In the genomic region with DNA sequence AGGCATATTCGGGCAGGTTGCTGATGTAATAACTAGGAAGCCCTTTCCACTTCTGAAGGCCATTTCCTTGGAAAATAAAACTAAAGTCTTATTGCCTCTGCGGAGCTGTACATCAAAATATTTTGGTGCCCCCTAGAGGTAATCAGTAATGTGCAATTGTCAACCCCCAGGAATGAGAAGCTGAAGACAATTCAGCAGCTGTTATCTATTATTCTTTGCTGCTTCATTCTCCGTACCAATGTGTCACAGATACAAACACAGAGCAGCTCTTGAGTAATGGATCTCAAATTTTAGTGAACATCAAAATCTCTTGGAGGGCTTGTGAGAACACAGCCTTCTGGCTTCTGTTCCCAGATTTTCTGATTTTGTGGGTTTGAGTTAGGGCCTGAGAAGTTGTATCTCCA, we compare ENCODE assay signal across 8 cellular contexts. TPM values are rescaled to one million over a fixed set of nuclear protein-coding genes. Genes with fewer than 3 reads are reported as not detected.
DNase-seq lines count a peak whose midpoint lies in the region; ATAC-seq, FAIRE-seq and TF ChIP-seq lines count a peak whose summit lies in the region.

No MANE protein-coding gene starts in this region.

- H4K20me1 ChIP-seq in keratinocyte (ENCODE audit: control insufficient read depth, extremely low read depth, insufficient read depth, low read length) = no peaks in the 10 kb centered on the region

- H3K9ac ChIP-seq in adipocyte (ENCODE audit: low read length) = peak overlapping the region; percentile 19
- H3K9ac ChIP-seq in keratinocyte (ENCODE audit: control insufficient read depth, extremely low read depth, insufficient read depth, low read length) = no peak overlapping the region

- no peak for ATAC-seq in GM19023 (IDR thresholded peaks at IDR 0.05; ENCODE audit: unreplicated experiment)

- peak; percentile 79 for FAIRE-seq in keratinocyte (lab: Jason Lieb, UNC)

- H3K4me3 ChIP-seq in adipocyte (ENCODE audit: low read length) (no peak overlapping the region), keratinocyte (ENCODE audit: control insufficient read depth in 2 of 3, extremely low read depth in 1 of 3, insufficient read depth in 2 of 3, low read depth in 1 of 3, low read length in 3 of 3) (no peak overlapping the region), vagina (no peak overlapping the region)

- peaks cover 12% of the 10 kb centered on the region for H3K79me2 ChIP-seq in keratinocyte (ENCODE audit: control insufficient read depth, insufficient read depth, low read length)

- dilution Hi-C loops in keratinocyte (cut with MboI; ENCODE audit: extremely low pct_ligation_motif_present, low sequenced_read_pairs) = no loop called here

- H3K4me1 ChIP-seq in adipocyte (ENCODE audit: control insufficient read depth, insufficient read depth, low read length) = peaks cover 3% of the 10 kb centered on the region
- H3K4me1 ChIP-seq in keratinocyte (ENCODE audit: control insufficient read depth, extremely low read depth, insufficient read depth, low read length) = peaks cover 8% of the 10 kb centered on the region
- H3K4me1 ChIP-seq in vagina = peaks cover 10% of the 10 kb centered on the region

- no peak overlapping the region for H2AFZ ChIP-seq in keratinocyte (ENCODE audit: control insufficient read depth, low read length)

- H3K27me3 ChIP-seq in adipocyte (replicated peaks; ENCODE audit: control insufficient read depth, insufficient read depth, low read length) = no peaks in the 10 kb centered on the region
- no peaks in the 10 kb centered on the region for H3K27me3 ChIP-seq in keratinocyte (ENCODE audit: control insufficient read depth, extremely low read depth, insufficient read depth, low read length)
- no peaks in the 10 kb centered on the region for H3K27me3 ChIP-seq in vagina

- TF ChIP-seq CTCF in GM12874 (IDR thresholded peaks at IDR 0.05; ENCODE audit: insufficient read depth, low read depth, low read length) (peak; percentile 36; the same call in 1 of the 2 replicates), keratinocyte (optimal IDR thresholded peaks at IDR 0.05 in 1 of 3, IDR thresholded peaks at IDR 0.05 in 1 of 3, conservative IDR thresholded peaks at IDR 0.05 in 1 of 3; ENCODE audit: extremely low read depth in 1 of 3, insufficient read depth in 2 of 3, low read length in 3 of 3) (peak; percentile 45 to 56 (median 52)), vagina (IDR thresholded peaks at IDR 0.05) (peak; percentile 30 to 47 (median 41))

- H3K4me2 ChIP-seq in keratinocyte (ENCODE audit: control insufficient read depth, extremely low read depth, insufficient read depth, low read depth, low read length) = peak overlapping the region; percentile 7

- DNase-seq in A172 (ENCODE audit: low spot score) (peak; percentile 68), NCI-H2081 (lab: John Stamatoyannopoulos, UW) (peak; percentile 70 to 80), adipocyte (ENCODE audit: low read depth) (peak; percentile 94), keratinocyte (ENCODE audit: low read depth, low spot score) (no peak), vagina (ENCODE audit: extremely low spot score in 2 of 2) (no peak), GDM1 (lab: John Stamatoyannopoulos, UW) (no peak)

- no peaks in the 10 kb centered on the region for H3K9me3 ChIP-seq in adipocyte (ENCODE audit: control insufficient read depth, low read length)
- no peaks in the 10 kb centered on the region for H3K9me3 ChIP-seq in keratinocyte (ENCODE audit: control insufficient read depth, low read depth, low read length)
- no peaks in the 10 kb centered on the region for H3K9me3 ChIP-seq in vagina

- no peaks in the 10 kb centered on the region for H3K9me1 ChIP-seq in keratinocyte (ENCODE audit: control insufficient read depth, extremely low read depth, insufficient read depth, low read length)

- intact Hi-C loops in vagina (cut with DNase I) = no loop called here

- H3K36me3 ChIP-seq in adipocyte (ENCODE audit: control insufficient read depth, insufficient read depth, low read length, severe bottlenecking) (no peaks in the 10 kb centered on the region), keratinocyte (ENCODE audit: control insufficient read depth in 2 of 2, extremely low read depth in 1 of 2, insufficient read depth in 2 of 2, low read length in 2 of 2) (no peaks in the 10 kb centered on the region), vagina (no peaks in the 10 kb centered on the region)

- no peak overlapping the region for H3K27ac ChIP-seq in keratinocyte (ENCODE audit: control insufficient read depth, insufficient read depth, low read length)
- no peak overlapping the region for H3K27ac ChIP-seq in vagina

- no peak for TF ChIP-seq POLR2A in vagina (IDR thresholded peaks at IDR 0.05)

RNA-seq across cellular contexts. Expression of a gene that starts 3.5 kb away (rescaled TPM):
- 14.6 and 16.8 TPM in 2 replicates for total RNA-seq in A172 (2014; rRNA removed; shearing (Covaris generic))
- polyA plus RNA-seq in keratinocyte = 1.9 to 12.8 TPM (median 7.5 TPM) in 3 replicates
- polyA plus RNA-seq in keratinocyte (2011; ENCODE audit: low read depth) = 3.0 TPM
- polyA plus RNA-seq in keratinocyte (2011; cell fraction: cytosol; rRNA removed) = 1.2 and 2.3 TPM in 2 replicates
- 8.6 and 11.9 TPM in 2 replicates for polyA plus RNA-seq in keratinocyte (2011; cell fraction: nucleus; rRNA removed)
- polyA plus RNA-seq in keratinocyte (2012; ENCODE audit: low replicate concordance) = 1.1 and 10.8 TPM in 2 replicates
- polyA minus RNA-seq in keratinocyte = 4.1 to 20.6 TPM (median 14.7 TPM) in 3 replicates
- 2.7 TPM for polyA minus RNA-seq in keratinocyte (2011; cell fraction: cytosol; rRNA and poly(A)+ RNA removed)
- polyA minus RNA-seq in keratinocyte (2011; cell fraction: nucleus; rRNA and poly(A)+ RNA removed) = 22.4 and 27.6 TPM in 2 replicates
- 29.2 TPM for total RNA-seq in vagina

Comparison
In these comparisons a context has a peak if more than half of its experiments do, and no peak if none do; other contexts are left out.
1. DNase-seq: peak in A172 (single experiment), NCI-H2081 (2 of 2) and adipocyte (single experiment); none in keratinocyte (single experiment), vagina (0 of 2) and GDM1 (single experiment).
2. Peak in every context shown above with its lines, with median percentiles within 50 percentile points of each other: CTCF ChIP-seq.